In the genomic region with DNA sequence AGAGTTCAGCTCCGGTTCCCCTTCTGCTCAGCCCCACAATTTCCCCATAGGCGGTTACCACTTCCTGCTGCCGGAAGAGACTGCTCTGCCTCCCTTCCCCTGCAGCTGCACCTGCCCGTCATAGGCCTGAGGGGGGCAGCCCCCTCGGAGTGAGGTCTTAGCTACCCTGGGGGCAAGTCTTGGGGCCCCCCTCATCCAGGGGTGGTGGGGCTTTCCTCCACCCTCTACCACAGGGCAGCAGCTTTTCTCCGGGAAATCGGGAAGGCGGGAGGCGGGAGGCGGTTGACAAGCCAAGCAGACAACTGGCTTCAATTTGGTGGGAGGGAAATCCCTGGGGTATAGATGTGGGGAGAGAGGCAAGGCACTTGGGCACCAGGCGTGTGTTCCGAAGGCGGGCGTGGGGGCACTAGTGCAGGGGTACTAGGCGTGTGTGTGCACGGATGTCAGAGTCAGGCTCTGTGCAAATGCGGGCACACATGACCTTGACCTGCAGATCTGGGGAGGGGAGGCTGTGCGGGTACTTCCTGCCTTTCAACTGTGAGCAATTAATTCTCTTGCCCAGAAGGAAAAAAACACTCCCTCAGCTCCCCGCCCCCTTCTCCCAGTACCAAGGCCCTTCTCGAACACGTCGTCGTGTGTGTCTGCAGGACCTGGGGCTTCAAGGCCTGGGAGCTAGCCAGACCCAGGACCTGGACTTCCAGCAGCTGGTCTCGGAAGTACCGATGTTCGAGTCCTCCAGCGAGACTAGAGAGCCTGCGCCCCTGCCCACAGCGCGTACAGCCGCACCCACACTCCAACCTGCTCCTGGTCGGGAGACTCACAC, we compare ENCODE assay signal across 1 cellular context.
TF ChIP-seq lines count a peak whose summit lies in the region.

No MANE protein-coding gene starts in this region.

TF ChIP-seq in GM12878, 131 proteins besides CTCF, POLR2A, EP300 and RAD21 (continues in another document):
- TF ChIP-seq PML (IDR thresholded peaks at IDR 0.05; ENCODE audit: low read length) (no peak; the same call in 1 of the 2 replicates), NR2C1 (IDR thresholded peaks at IDR 0.05) (no peak), ZZZ3 (IDR thresholded peaks at IDR 0.05; ENCODE audit: control insufficient read depth, insufficient read length, low read depth) (no peak), BRCA1 (IDR thresholded peaks at IDR 0.05; ENCODE audit: low read depth, low read length) (no peak), SIX5 (IDR thresholded peaks at IDR 0.05; ENCODE audit: low read depth, low read length, severe bottlenecking) (no peak), RFX5 (IDR thresholded peaks at IDR 0.05; ENCODE audit: low read depth, low read length) (no peak), POU2F2 (IDR thresholded peaks at IDR 0.05; ENCODE audit: borderline replicate concordance, low read depth, low read length) (peak; percentile 47; the same call in 1 of the 3 replicates), BCLAF1 (IDR thresholded peaks at IDR 0.05) (no peak), STAT3 (IDR thresholded peaks at IDR 0.05; ENCODE audit: low read depth, low read length) (no peak), EZH2 (IDR thresholded peaks at IDR 0.05; ENCODE audit: borderline replicate concordance, control insufficient read depth, low read depth, low read length) (no peak), CEBPB (IDR thresholded peaks at IDR 0.05; ENCODE audit: borderline replicate concordance in 1 of 2, low read depth in 2 of 2, low read length in 2 of 2) (no peak), TBL1XR1 (IDR thresholded peaks at IDR 0.05; ENCODE audit: low read depth, low read length) (peak; percentile 59; the same call in 1 of the 2 replicates), ZBTB11 (CRISPR knock-in tag; IDR thresholded peaks at IDR 0.05) (no peak), ZNF274 (IDR thresholded peaks at IDR 0.05; ENCODE audit: insufficient read depth, insufficient read length) (no peak), TCF7 (IDR thresholded peaks at IDR 0.05; ENCODE audit: borderline replicate concordance) (no peak), YBX1 (IDR thresholded peaks at IDR 0.05) (no peak), ASH2L (IDR thresholded peaks at IDR 0.05; ENCODE audit: borderline replicate concordance, low read depth) (no peak), BACH1 (IDR thresholded peaks at IDR 0.05; ENCODE audit: borderline replicate concordance) (0 out of 2 replicates have a peak, but pooled peaks have one; percentile 15), HDAC6 (IDR thresholded peaks at IDR 0.05; ENCODE audit: unreplicated experiment) (no peak), HDGF (IDR thresholded peaks at IDR 0.05) (0 out of 2 replicates have a peak, but pooled peaks have one; percentile 43), BCL11A (IDR thresholded peaks at IDR 0.05; ENCODE audit: low read depth, low read length) (peak; percentile 28; the same call in 1 of the 2 replicates), RAD51 (IDR thresholded peaks at IDR 0.05) (no peak), ZSCAN29 (IDR thresholded peaks at IDR 0.05) (no peak), SMAD1 (IDR thresholded peaks at IDR 0.05; ENCODE audit: low read depth, partially characterized antibody) (no peak), POLR2AphosphoS2 (IDR thresholded peaks at IDR 0.05; ENCODE audit: low read depth, low read length) (peak; percentile 59; the same call in 1 of the 2 replicates), HCFC1 (IDR thresholded peaks at IDR 0.05; ENCODE audit: low read length) (no peak), ZBED1 (IDR thresholded peaks at IDR 0.05; ENCODE audit: borderline replicate concordance) (peak; percentile 28; the same call in 1 of the 2 replicates), HDAC2 (IDR thresholded peaks at IDR 0.05) (no peak), CHD2 (IDR thresholded peaks at IDR 0.05; ENCODE audit: borderline replicate concordance, low read depth, low read length) (0 out of 2 replicates have a peak, but pooled peaks have one; percentile 46), TCF3 (IDR thresholded peaks at IDR 0.05; ENCODE audit: borderline replicate concordance, insufficient read depth, low read depth, low read length) (peak; percentile 81; the same call in 1 of the 2 replicates), ZNF384 (IDR thresholded peaks at IDR 0.05; ENCODE audit: borderline replicate concordance, low read depth, low read length) (no peak), NBN (IDR thresholded peaks at IDR 0.05) (0 out of 2 replicates have a peak, but pooled peaks have one; percentile 56), GABPA (IDR thresholded peaks at IDR 0.05; ENCODE audit: low read depth) (peak; percentile 71; the same call in 1 of the 2 replicates), ZNF24 (IDR thresholded peaks at IDR 0.05) (no peak), MEF2A (IDR thresholded peaks at IDR 0.05; ENCODE audit: insufficient read depth, low read depth, low read length) (no peak), YY1 (IDR thresholded peaks at IDR 0.05; ENCODE audit: low read depth, low read length) (no peak), NFIC (IDR thresholded peaks at IDR 0.05; ENCODE audit: low read depth, low read length) (no peak), MAX (IDR thresholded peaks at IDR 0.05; ENCODE audit: low read depth, low read length) (no peak; the same call in 1 of the 2 replicates), KAT2A (conservative IDR thresholded peaks at IDR 0.05; ENCODE audit: control insufficient read depth, low read depth, low read length) (no peak)
- TF ChIP-seq, protein P1, sequence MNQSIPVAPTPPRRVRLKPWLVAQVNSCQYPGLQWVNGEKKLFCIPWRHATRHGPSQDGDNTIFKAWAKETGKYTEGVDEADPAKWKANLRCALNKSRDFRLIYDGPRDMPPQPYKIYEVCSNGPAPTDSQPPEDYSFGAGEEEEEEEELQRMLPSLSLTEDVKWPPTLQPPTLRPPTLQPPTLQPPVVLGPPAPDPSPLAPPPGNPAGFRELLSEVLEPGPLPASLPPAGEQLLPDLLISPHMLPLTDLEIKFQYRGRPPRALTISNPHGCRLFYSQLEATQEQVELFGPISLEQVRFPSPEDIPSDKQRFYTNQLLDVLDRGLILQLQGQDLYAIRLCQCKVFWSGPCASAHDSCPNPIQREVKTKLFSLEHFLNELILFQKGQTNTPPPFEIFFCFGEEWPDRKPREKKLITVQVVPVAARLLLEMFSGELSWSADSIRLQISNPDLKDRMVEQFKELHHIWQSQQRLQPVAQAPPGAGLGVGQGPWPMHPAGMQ (IDR thresholded peaks at IDR 0.05; ENCODE audit: borderline replicate concordance), result no peak
- TF ChIP-seq, protein P2, sequence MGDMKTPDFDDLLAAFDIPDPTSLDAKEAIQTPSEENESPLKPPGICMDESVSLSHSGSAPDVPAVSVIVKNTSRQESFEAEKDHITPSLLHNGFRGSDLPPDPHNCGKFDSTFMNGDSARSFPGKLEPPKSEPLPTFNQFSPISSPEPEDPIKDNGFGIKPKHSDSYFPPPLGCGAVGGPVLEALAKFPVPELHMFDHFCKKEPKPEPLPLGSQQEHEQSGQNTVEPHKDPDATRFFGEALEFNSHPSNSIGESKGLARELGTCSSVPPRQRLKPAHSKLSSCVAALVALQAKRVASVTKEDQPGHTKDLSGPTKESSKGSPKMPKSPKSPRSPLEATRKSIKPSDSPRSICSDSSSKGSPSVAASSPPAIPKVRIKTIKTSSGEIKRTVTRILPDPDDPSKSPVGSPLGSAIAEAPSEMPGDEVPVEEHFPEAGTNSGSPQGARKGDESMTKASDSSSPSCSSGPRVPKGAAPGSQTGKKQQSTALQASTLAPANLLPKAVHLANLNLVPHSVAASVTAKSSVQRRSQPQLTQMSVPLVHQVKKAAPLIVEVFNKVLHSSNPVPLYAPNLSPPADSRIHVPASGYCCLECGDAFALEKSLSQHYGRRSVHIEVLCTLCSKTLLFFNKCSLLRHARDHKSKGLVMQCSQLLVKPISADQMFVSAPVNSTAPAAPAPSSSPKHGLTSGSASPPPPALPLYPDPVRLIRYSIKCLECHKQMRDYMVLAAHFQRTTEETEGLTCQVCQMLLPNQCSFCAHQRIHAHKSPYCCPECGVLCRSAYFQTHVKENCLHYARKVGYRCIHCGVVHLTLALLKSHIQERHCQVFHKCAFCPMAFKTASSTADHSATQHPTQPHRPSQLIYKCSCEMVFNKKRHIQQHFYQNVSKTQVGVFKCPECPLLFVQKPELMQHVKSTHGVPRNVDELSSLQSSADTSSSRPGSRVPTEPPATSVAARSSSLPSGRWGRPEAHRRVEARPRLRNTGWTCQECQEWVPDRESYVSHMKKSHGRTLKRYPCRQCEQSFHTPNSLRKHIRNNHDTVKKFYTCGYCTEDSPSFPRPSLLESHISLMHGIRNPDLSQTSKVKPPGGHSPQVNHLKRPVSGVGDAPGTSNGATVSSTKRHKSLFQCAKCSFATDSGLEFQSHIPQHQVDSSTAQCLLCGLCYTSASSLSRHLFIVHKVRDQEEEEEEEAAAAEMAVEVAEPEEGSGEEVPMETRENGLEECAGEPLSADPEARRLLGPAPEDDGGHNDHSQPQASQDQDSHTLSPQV (IDR thresholded peaks at IDR 0.05), result no peak
- TF ChIP-seq, protein P3, sequence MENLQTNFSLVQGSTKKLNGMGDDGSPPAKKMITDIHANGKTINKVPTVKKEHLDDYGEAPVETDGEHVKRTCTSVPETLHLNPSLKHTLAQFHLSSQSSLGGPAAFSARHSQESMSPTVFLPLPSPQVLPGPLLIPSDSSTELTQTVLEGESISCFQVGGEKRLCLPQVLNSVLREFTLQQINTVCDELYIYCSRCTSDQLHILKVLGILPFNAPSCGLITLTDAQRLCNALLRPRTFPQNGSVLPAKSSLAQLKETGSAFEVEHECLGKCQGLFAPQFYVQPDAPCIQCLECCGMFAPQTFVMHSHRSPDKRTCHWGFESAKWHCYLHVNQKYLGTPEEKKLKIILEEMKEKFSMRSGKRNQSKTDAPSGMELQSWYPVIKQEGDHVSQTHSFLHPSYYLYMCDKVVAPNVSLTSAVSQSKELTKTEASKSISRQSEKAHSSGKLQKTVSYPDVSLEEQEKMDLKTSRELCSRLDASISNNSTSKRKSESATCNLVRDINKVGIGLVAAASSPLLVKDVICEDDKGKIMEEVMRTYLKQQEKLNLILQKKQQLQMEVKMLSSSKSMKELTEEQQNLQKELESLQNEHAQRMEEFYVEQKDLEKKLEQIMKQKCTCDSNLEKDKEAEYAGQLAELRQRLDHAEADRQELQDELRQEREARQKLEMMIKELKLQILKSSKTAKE (IDR thresholded peaks at IDR 0.05; ENCODE audit: low read depth, poor library complexity, severe bottlenecking), result peak; percentile 26
- TF ChIP-seq, protein P4, sequence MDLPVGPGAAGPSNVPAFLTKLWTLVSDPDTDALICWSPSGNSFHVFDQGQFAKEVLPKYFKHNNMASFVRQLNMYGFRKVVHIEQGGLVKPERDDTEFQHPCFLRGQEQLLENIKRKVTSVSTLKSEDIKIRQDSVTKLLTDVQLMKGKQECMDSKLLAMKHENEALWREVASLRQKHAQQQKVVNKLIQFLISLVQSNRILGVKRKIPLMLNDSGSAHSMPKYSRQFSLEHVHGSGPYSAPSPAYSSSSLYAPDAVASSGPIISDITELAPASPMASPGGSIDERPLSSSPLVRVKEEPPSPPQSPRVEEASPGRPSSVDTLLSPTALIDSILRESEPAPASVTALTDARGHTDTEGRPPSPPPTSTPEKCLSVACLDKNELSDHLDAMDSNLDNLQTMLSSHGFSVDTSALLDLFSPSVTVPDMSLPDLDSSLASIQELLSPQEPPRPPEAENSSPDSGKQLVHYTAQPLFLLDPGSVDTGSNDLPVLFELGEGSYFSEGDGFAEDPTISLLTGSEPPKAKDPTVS (IDR thresholded peaks at IDR 0.05; ENCODE audit: low read depth, low read length), result no peak
- TF ChIP-seq, protein P5, sequence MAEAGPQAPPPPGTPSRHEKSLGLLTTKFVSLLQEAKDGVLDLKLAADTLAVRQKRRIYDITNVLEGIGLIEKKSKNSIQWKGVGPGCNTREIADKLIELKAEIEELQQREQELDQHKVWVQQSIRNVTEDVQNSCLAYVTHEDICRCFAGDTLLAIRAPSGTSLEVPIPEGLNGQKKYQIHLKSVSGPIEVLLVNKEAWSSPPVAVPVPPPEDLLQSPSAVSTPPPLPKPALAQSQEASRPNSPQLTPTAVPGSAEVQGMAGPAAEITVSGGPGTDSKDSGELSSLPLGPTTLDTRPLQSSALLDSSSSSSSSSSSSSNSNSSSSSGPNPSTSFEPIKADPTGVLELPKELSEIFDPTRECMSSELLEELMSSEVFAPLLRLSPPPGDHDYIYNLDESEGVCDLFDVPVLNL (IDR thresholded peaks at IDR 0.05; ENCODE audit: low read depth, low read length), result no peak
